Comparison of ENCODE assay signal across 13 cellular contexts in genomic region chr1:179926494-179927205, GRCh38. TPM values are rescaled to one million over a fixed set of nuclear protein-coding genes. Genes with fewer than 3 reads are reported as not detected.
A peak's percentile ranks its signal among the peaks of the same experiment; 100 is the strongest.
DNase-seq lines count a peak whose midpoint lies in the region; ATAC-seq, FAIRE-seq and TF ChIP-seq lines count a peak whose summit lies in the region.
"Had no signal": no experiment of that assay in that cellular context is flagged by ENCODE, and none has a peak within 500 bp of the region (broad histone marks: within the 10 kb centered on the region; RNA-seq: fewer than 3 reads in every experiment).

No MANE protein-coding gene starts in this region.

- no peak for FAIRE-seq in GM19239 (lab: Jason Lieb, UNC)

- intact Hi-C loops in PC-3 (cut with micrococcal nuclease), result loop anchor here (1.0 kb wide), 1 partner anchor 11 kb away; no protein-coding TSS in a partner anchor
- intact Hi-C loops in activated CD8-positive, alpha-beta T cell treated with anti-CD3 and anti-CD28 coated beads for 36 hours (cut with micrococcal nuclease), result no loop called here

- BruUV-seq in PC-3 (replicated peaks; lab: Mats Ljungman, UMichigan), result TSS peak; percentile 52

- DNase-seq in ELR (ENCODE audit: low read depth), result peak; percentile 68
- peak; percentile 70 for DNase-seq in PC-3
- DNase-seq in choroid plexus epithelial cell (ENCODE audit: low read depth), result peak; percentile 67
- DNase-seq in non-pigmented ciliary epithelial cell (ENCODE audit: low read depth), result peak; percentile 24
- DNase-seq in GM19239 (ENCODE audit: insufficient read length, low spot score), result no peak
- no peak for DNase-seq in activated CD8-positive, alpha-beta T cell treated with anti-CD3 and anti-CD28 coated beads for 36 hours
- DNase-seq: adrenal gland; Calu3; Karpas-422; psoas muscle; stimulated activated naive CD8-positive, alpha-beta T cell treated with anti-CD3 and anti-CD28 coated beads, Interleukin-15, amount 100 ng/mL, for 72 hours had no signal

- H3K79me2 ChIP-seq in PC-3 (ENCODE audit: low read length), result no peaks in the 10 kb centered on the region

- TF ChIP-seq CTCF in PC-3 (conservative IDR thresholded peaks at IDR 0.05; ENCODE audit: low read depth, low read length), result no peak
- no peak for TF ChIP-seq CTCF in choroid plexus epithelial cell (conservative IDR thresholded peaks at IDR 0.05; ENCODE audit: low read depth, low read length)
- no peak for TF ChIP-seq CTCF in activated CD8-positive, alpha-beta T cell treated with anti-CD3 and anti-CD28 coated beads for 36 hours (IDR thresholded peaks at IDR 0.05)

- no peak overlapping the region for H3K9ac ChIP-seq in PC-3 (ENCODE audit: low read length)

- no peaks in the 10 kb centered on the region for H3K4me1 Mint-ChIP-seq in activated CD8-positive, alpha-beta T cell treated with anti-CD3 and anti-CD28 coated beads for 36 hours (ENCODE audit: low read depth)
- H3K4me1 Mint-ChIP-seq: stimulated activated naive CD8-positive, alpha-beta T cell treated with anti-CD3 and anti-CD28 coated beads, Interleukin-15, amount 100 ng/mL, for 72 hours had no signal

- H2AFZ ChIP-seq in PC-3 (ENCODE audit: low read length), result no peak overlapping the region

- H3K9me3 Mint-ChIP-seq in activated CD8-positive, alpha-beta T cell treated with anti-CD3 and anti-CD28 coated beads for 36 hours, result no peaks in the 10 kb centered on the region
- H3K9me3 Mint-ChIP-seq: stimulated activated naive CD8-positive, alpha-beta T cell treated with anti-CD3 and anti-CD28 coated beads, Interleukin-15, amount 100 ng/mL, for 72 hours had no signal

- no peak overlapping the region for H3K27ac Mint-ChIP-seq in activated CD8-positive, alpha-beta T cell treated with anti-CD3 and anti-CD28 coated beads for 36 hours
- H3K27ac Mint-ChIP-seq: stimulated activated naive CD8-positive, alpha-beta T cell treated with anti-CD3 and anti-CD28 coated beads, Interleukin-15, amount 100 ng/mL, for 72 hours had no signal

- no peak overlapping the region for H3K4me3 ChIP-seq in PC-3 (ENCODE audit: low read length)
- no peak overlapping the region for H3K4me3 ChIP-seq in choroid plexus epithelial cell (ENCODE audit: low read depth, low read length)
- H3K4me3 ChIP-seq: adrenal gland, psoas muscle had no signal

- H3K27me3 Mint-ChIP-seq in activated CD8-positive, alpha-beta T cell treated with anti-CD3 and anti-CD28 coated beads for 36 hours, result no peaks in the 10 kb centered on the region
- H3K27me3 Mint-ChIP-seq: stimulated activated naive CD8-positive, alpha-beta T cell treated with anti-CD3 and anti-CD28 coated beads, Interleukin-15, amount 100 ng/mL, for 72 hours had no signal

- peak overlapping the region; percentile 45 for H3K27ac ChIP-seq in PC-3 (ENCODE audit: low read length)
- H3K27ac ChIP-seq: adrenal gland, psoas muscle had no signal

- CTCF ChIA-PET in PC-3 (lab: Charles Lee), result interaction anchor here (0.7 kb wide), 1 partner anchor 59 kb away, joined by 6 read pairs; no protein-coding TSS in a partner anchor
- CTCF ChIA-PET in activated CD8-positive, alpha-beta T cell treated with anti-CD3 and anti-CD28 coated beads for 36 hours (lab: Charles Lee), result no interaction called here

- peak overlapping the region; percentile 31 for H3K4me2 ChIP-seq in PC-3 (ENCODE audit: low read length)

- no peaks in the 10 kb centered on the region for H3K27me3 ChIP-seq in PC-3 (ENCODE audit: low read length)
- H3K27me3 ChIP-seq: adrenal gland had no signal

- no peaks in the 10 kb centered on the region for H3K9me2 ChIP-seq in PC-3 (replicated peaks; ENCODE audit: low read length)

- ATAC-seq in PC-3 (peak; percentile 86), GM19351 (IDR thresholded peaks at IDR 0.05; ENCODE audit: unreplicated experiment) (no peak), GM19035 (IDR thresholded peaks at IDR 0.05; ENCODE audit: unreplicated experiment) (no peak)
- no peak for ATAC-seq in activated CD8-positive, alpha-beta T cell treated with anti-CD3 and anti-CD28 coated beads for 36 hours
- ATAC-seq: stimulated activated naive CD8-positive, alpha-beta T cell treated with anti-CD3 and anti-CD28 coated beads, Interleukin-15, amount 100 ng/mL, for 72 hours had no signal

- peaks cover 3% of the 10 kb centered on the region for H3K36me3 Mint-ChIP-seq in activated CD8-positive, alpha-beta T cell treated with anti-CD3 and anti-CD28 coated beads for 36 hours (ENCODE audit: low read depth)

- no peaks in the 10 kb centered on the region for H3K36me3 ChIP-seq in PC-3 (ENCODE audit: low read depth, low read length)
- H3K36me3 ChIP-seq: adrenal gland had no signal

- H3K4me3 Mint-ChIP-seq in activated CD8-positive, alpha-beta T cell treated with anti-CD3 and anti-CD28 coated beads for 36 hours, result no peak overlapping the region
- H3K4me3 Mint-ChIP-seq: stimulated activated naive CD8-positive, alpha-beta T cell treated with anti-CD3 and anti-CD28 coated beads, Interleukin-15, amount 100 ng/mL, for 72 hours had no signal

- no peaks in the 10 kb centered on the region for H3F3A ChIP-seq in PC-3 (ENCODE audit: low read length, unreplicated experiment)

- no peaks in the 10 kb centered on the region for H3K9me3 ChIP-seq in PC-3 (ENCODE audit: low read length)
- H3K9me3 ChIP-seq: adrenal gland, psoas muscle had no signal

- POLR2A ChIA-PET in PC-3 (lab: Charles Lee; ENCODE audit: unreplicated experiment), result no interaction called here
- POLR2A ChIA-PET in activated CD8-positive, alpha-beta T cell treated with anti-CD3 and anti-CD28 coated beads for 36 hours (lab: Charles Lee), result no interaction called here

- H4K20me1 ChIP-seq in PC-3 (ENCODE audit: low read length), result no peaks in the 10 kb centered on the region

- peaks cover 14% of the 10 kb centered on the region for H3K4me1 ChIP-seq in PC-3 (ENCODE audit: insufficient read depth, low read length)

RNA-seq across cellular contexts. Expression of gene CEP350, which starts 28.0 kb away (rescaled TPM):
- 17.1 and 17.8 TPM in 2 replicates for total RNA-seq in PC-3 (2014; rRNA removed)
- total RNA-seq in activated CD8-positive, alpha-beta T cell treated with anti-CD3 and anti-CD28 coated beads for 36 hours, result 10 to 100 TPM; 38.9 to 42.3 TPM

RNA-seq across cellular contexts. Expression of gene TOR1AIP1, which starts 44.6 kb away (rescaled TPM):
- 14.8 and 21.3 TPM in 2 replicates for total RNA-seq in PC-3 (2014; rRNA removed)
- 10 to 100 TPM; 38.3 to 45.8 TPM for total RNA-seq in activated CD8-positive, alpha-beta T cell treated with anti-CD3 and anti-CD28 coated beads for 36 hours

RNA-seq across cellular contexts. Expression of gene TOR1AIP2, which starts 49.0 kb away (rescaled TPM):
- total RNA-seq in PC-3 (2014; rRNA removed), result 28.9 and 29.6 TPM in 2 replicates
- total RNA-seq in activated CD8-positive, alpha-beta T cell treated with anti-CD3 and anti-CD28 coated beads for 36 hours, result 10 to 100 TPM; 39.5 to 45.1 TPM

Comparison
In these comparisons a context has a peak if more than half of its experiments do, and no peak if none do; other contexts are left out.
1. DNase-seq: peak in ELR (single experiment), PC-3 (single experiment), choroid plexus epithelial cell (single experiment) and non-pigmented ciliary epithelial cell (single experiment); none in GM19239 (single experiment) and activated CD8-positive, alpha-beta T cell treated with anti-CD3 and anti-CD28 coated beads for 36 hours (single experiment).